ENCODE assay signal across 1 cellular context in the genomic region with DNA sequence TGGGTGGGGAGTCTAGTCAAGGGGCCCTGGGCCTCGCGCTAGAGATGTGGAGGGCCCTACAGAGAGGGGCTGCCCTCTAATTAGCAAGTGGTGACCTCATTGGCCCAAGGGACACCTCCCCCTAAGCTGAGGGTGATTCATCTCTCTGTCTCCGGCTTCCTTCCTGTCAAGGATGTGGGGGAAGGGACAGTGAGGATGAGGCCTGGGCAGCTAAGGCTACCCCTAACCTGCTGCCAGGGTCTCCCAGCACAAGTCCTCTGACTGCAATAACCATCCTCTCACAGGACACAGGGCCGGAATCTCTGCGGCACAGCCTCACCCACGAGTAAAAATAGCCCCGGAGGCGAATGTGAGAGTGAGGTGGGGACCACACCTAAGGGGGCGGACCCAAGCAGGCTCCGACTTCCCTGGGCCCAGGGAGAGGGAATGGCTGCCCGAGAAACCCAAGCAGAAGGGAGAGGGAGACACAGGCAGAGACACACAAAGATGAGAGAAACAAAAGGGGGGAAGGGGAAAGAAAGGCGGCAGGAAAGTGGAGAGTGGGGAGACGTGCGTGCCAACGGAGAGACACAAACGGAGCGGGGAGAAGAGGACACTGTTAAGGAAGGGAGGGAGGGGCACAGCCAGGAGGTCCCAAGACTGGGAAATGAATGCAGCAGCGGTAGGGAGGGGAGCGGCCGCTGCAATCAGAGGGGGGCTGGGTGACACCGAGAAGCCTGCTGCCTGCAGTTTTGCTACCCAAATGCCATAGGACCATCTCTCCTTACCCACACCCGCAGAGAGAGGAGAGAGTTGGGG.
TF ChIP-seq lines count a peak whose summit lies in the region.

No MANE protein-coding gene starts in this region.

TF ChIP-seq in HepG2, 621 proteins besides CTCF, POLR2A, EP300 and RAD21 (continued from another document and continues in another):
- TF ChIP-seq, protein P1, sequence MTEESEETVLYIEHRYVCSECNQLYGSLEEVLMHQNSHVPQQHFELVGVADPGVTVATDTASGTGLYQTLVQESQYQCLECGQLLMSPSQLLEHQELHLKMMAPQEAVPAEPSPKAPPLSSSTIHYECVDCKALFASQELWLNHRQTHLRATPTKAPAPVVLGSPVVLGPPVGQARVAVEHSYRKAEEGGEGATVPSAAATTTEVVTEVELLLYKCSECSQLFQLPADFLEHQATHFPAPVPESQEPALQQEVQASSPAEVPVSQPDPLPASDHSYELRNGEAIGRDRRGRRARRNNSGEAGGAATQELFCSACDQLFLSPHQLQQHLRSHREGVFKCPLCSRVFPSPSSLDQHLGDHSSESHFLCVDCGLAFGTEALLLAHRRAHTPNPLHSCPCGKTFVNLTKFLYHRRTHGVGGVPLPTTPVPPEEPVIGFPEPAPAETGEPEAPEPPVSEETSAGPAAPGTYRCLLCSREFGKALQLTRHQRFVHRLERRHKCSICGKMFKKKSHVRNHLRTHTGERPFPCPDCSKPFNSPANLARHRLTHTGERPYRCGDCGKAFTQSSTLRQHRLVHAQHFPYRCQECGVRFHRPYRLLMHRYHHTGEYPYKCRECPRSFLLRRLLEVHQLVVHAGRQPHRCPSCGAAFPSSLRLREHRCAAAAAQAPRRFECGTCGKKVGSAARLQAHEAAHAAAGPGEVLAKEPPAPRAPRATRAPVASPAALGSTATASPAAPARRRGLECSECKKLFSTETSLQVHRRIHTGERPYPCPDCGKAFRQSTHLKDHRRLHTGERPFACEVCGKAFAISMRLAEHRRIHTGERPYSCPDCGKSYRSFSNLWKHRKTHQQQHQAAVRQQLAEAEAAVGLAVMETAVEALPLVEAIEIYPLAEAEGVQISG (CRISPR knock-in tag; IDR thresholded peaks at IDR 0.05): no peak; the same call in 1 of the 2 replicates
- TF ChIP-seq ZNF484 (CRISPR knock-in tag; IDR thresholded peaks at IDR 0.05; ENCODE audit: borderline replicate concordance, low read depth): no peak
- TF ChIP-seq STAT5B (CRISPR knock-in tag; IDR thresholded peaks at IDR 0.05): no peak
- 0 out of 2 replicates have a peak, but pooled peaks have one; percentile 43 for TF ChIP-seq AKAP8 (CRISPR knock-in tag; IDR thresholded peaks at IDR 0.05)
- no peak for TF ChIP-seq KDM4B (CRISPR knock-in tag; IDR thresholded peaks at IDR 0.05)
- TF ChIP-seq ZNF883 (CRISPR knock-in tag; IDR thresholded peaks at IDR 0.05; ENCODE audit: not compliant biosample characterization): no peak
- TF ChIP-seq ZSCAN29 (CRISPR knock-in tag; conservative IDR thresholded peaks at IDR 0.05): 0 out of 2 replicates have a peak, but pooled peaks have one; percentile 15
- peak; percentile 87 for TF ChIP-seq SAP130 (CRISPR knock-in tag; IDR thresholded peaks at IDR 0.05; ENCODE audit: low read depth)
- 0 out of 2 replicates have a peak, but pooled peaks have one; percentile 17 for TF ChIP-seq ATF7 (IDR thresholded peaks at IDR 0.05)
- TF ChIP-seq ATF7 (CRISPR knock-in tag; IDR thresholded peaks at IDR 0.05): peak; percentile 36; the same call in 1 of the 2 replicates
- TF ChIP-seq, protein P2, sequence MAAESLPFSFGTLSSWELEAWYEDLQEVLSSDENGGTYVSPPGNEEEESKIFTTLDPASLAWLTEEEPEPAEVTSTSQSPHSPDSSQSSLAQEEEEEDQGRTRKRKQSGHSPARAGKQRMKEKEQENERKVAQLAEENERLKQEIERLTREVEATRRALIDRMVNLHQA (CRISPR knock-in tag; IDR thresholded peaks at IDR 0.05): no peak
- TF ChIP-seq NR2F1 (CRISPR knock-in tag; IDR thresholded peaks at IDR 0.05): peak in 1 of 2 experiments; percentile 5; a peak in 1 of 4 replicates
- TF ChIP-seq, protein P3, sequence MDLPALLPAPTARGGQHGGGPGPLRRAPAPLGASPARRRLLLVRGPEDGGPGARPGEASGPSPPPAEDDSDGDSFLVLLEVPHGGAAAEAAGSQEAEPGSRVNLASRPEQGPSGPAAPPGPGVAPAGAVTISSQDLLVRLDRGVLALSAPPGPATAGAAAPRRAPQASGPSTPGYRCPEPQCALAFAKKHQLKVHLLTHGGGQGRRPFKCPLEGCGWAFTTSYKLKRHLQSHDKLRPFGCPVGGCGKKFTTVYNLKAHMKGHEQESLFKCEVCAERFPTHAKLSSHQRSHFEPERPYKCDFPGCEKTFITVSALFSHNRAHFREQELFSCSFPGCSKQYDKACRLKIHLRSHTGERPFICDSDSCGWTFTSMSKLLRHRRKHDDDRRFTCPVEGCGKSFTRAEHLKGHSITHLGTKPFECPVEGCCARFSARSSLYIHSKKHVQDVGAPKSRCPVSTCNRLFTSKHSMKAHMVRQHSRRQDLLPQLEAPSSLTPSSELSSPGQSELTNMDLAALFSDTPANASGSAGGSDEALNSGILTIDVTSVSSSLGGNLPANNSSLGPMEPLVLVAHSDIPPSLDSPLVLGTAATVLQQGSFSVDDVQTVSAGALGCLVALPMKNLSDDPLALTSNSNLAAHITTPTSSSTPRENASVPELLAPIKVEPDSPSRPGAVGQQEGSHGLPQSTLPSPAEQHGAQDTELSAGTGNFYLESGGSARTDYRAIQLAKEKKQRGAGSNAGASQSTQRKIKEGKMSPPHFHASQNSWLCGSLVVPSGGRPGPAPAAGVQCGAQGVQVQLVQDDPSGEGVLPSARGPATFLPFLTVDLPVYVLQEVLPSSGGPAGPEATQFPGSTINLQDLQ (CRISPR knock-in tag; IDR thresholded peaks at IDR 0.05): no peak
- TF ChIP-seq, protein P4, sequence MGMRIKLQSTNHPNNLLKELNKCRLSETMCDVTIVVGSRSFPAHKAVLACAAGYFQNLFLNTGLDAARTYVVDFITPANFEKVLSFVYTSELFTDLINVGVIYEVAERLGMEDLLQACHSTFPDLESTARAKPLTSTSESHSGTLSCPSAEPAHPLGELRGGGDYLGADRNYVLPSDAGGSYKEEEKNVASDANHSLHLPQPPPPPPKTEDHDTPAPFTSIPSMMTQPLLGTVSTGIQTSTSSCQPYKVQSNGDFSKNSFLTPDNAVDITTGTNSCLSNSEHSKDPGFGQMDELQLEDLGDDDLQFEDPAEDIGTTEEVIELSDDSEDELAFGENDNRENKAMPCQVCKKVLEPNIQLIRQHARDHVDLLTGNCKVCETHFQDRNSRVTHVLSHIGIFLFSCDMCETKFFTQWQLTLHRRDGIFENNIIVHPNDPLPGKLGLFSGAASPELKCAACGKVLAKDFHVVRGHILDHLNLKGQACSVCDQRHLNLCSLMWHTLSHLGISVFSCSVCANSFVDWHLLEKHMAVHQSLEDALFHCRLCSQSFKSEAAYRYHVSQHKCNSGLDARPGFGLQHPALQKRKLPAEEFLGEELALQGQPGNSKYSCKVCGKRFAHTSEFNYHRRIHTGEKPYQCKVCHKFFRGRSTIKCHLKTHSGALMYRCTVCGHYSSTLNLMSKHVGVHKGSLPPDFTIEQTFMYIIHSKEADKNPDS (CRISPR knock-in tag; IDR thresholded peaks at IDR 0.05): no peak
- TF ChIP-seq NFYB (CRISPR knock-in tag; IDR thresholded peaks at IDR 0.05): no peak
- no peak; the same call in 1 of the 2 replicates for TF ChIP-seq ZNF891 (CRISPR knock-in tag; IDR thresholded peaks at IDR 0.05)
- TF ChIP-seq SOX13 (IDR thresholded peaks at IDR 0.05): no peak
- TF ChIP-seq SOX13 (CRISPR knock-in tag; conservative IDR thresholded peaks at IDR 0.05 in 1 of 2, IDR thresholded peaks at IDR 0.05 in 1 of 2): peak in 1 of 2 experiments; percentile 28; a peak in 1 of 4 replicates
- TF ChIP-seq HDAC2 (CRISPR knock-in tag; IDR thresholded peaks at IDR 0.05): 0 out of 2 replicates have a peak, but pooled peaks have one; percentile 9
- peak; percentile 1; the same call in 1 of the 2 replicates for TF ChIP-seq FOXK1 (CRISPR knock-in tag; IDR thresholded peaks at IDR 0.05; ENCODE audit: borderline replicate concordance, low read depth)
- 0 out of 2 replicates have a peak, but pooled peaks have one; percentile 6 for TF ChIP-seq ZNF616 (CRISPR knock-in tag; IDR thresholded peaks at IDR 0.05; ENCODE audit: low read depth)
- peak; percentile 53; the same call in 1 of the 2 replicates for TF ChIP-seq POLR2G (IDR thresholded peaks at IDR 0.05; ENCODE audit: low read depth, low read length)
- no peak for TF ChIP-seq ZNF234 (CRISPR knock-in tag; conservative IDR thresholded peaks at IDR 0.05)
- TF ChIP-seq SP5 (CRISPR knock-in tag; IDR thresholded peaks at IDR 0.05; ENCODE audit: borderline replicate concordance, low read depth): peak; percentile 26; the same call in 1 of the 2 replicates
- TF ChIP-seq RAD51 (IDR thresholded peaks at IDR 0.05; ENCODE audit: borderline replicate concordance): no peak
- TF ChIP-seq SMARCE1 (IDR thresholded peaks at IDR 0.05; ENCODE audit: borderline replicate concordance): no peak
- no peak for TF ChIP-seq ZSCAN9 (CRISPR knock-in tag; IDR thresholded peaks at IDR 0.05; ENCODE audit: borderline replicate concordance)
- TF ChIP-seq PHF21A (CRISPR knock-in tag; IDR thresholded peaks at IDR 0.05): no peak
- TF ChIP-seq ZNF501 (CRISPR knock-in tag; IDR thresholded peaks at IDR 0.05): 0 out of 2 replicates have a peak, but pooled peaks have one; percentile 7
- TF ChIP-seq ZBTB7B (CRISPR knock-in tag; IDR thresholded peaks at IDR 0.05): 0 out of 2 replicates have a peak, but pooled peaks have one; percentile 19
- peak; percentile 34; the same call in 1 of the 2 replicates for TF ChIP-seq MEF2D (CRISPR knock-in tag; IDR thresholded peaks at IDR 0.05)
- TF ChIP-seq ZNF83 (CRISPR knock-in tag; IDR thresholded peaks at IDR 0.05; ENCODE audit: borderline replicate concordance): no peak
- TF ChIP-seq, protein P5, sequence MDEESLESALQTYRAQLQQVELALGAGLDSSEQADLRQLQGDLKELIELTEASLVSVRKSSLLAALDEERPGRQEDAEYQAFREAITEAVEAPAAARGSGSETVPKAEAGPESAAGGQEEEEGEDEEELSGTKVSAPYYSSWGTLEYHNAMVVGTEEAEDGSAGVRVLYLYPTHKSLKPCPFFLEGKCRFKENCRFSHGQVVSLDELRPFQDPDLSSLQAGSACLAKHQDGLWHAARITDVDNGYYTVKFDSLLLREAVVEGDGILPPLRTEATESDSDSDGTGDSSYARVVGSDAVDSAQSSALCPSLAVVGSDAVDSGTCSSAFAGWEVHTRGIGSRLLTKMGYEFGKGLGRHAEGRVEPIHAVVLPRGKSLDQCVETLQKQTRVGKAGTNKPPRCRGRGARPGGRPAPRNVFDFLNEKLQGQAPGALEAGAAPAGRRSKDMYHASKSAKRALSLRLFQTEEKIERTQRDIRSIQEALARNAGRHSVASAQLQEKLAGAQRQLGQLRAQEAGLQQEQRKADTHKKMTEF (CRISPR knock-in tag; IDR thresholded peaks at IDR 0.05): 0 out of 2 replicates have a peak, but pooled peaks have one; percentile 40
- TF ChIP-seq ZNF569 (CRISPR knock-in tag; IDR thresholded peaks at IDR 0.05; ENCODE audit: borderline replicate concordance): no peak
- TF ChIP-seq IKZF1 (IDR thresholded peaks at IDR 0.05): no peak
- TF ChIP-seq ZNF382 (CRISPR knock-in tag; IDR thresholded peaks at IDR 0.05; ENCODE audit: borderline replicate concordance): no peak
- TF ChIP-seq, protein P6, sequence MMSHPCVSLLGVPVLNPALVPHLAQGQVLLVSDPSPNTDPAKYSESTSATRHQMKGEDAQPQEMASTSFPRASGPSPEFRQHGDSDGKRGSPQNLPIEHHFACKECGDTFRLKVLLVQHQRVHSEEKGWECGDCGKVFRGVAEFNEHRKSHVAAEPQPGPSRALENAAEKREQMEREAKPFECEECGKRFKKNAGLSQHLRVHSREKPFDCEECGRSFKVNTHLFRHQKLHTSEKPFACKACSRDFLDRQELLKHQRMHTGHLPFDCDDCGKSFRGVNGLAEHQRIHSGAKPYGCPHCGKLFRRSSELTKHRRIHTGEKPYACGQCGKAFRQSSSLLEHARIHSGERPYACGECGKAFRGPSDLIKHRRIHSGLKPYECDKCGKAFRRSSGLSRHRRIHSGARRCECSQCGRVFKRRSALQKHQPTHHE (CRISPR knock-in tag; IDR thresholded peaks at IDR 0.05; ENCODE audit: borderline replicate concordance): no peak
- TF ChIP-seq SOX6 (IDR thresholded peaks at IDR 0.05): no peak
- TF ChIP-seq SOX6 (CRISPR knock-in tag; IDR thresholded peaks at IDR 0.05): 0 out of 2 replicates have a peak, but pooled peaks have one; percentile 7
- TF ChIP-seq, protein P7, sequence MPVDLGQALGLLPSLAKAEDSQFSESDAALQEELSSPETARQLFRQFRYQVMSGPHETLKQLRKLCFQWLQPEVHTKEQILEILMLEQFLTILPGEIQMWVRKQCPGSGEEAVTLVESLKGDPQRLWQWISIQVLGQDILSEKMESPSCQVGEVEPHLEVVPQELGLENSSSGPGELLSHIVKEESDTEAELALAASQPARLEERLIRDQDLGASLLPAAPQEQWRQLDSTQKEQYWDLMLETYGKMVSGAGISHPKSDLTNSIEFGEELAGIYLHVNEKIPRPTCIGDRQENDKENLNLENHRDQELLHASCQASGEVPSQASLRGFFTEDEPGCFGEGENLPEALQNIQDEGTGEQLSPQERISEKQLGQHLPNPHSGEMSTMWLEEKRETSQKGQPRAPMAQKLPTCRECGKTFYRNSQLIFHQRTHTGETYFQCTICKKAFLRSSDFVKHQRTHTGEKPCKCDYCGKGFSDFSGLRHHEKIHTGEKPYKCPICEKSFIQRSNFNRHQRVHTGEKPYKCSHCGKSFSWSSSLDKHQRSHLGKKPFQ (CRISPR knock-in tag; IDR thresholded peaks at IDR 0.05; ENCODE audit: insufficient replicate concordance): peak; percentile 53
- TF ChIP-seq ZNF747 (CRISPR knock-in tag; IDR thresholded peaks at IDR 0.05; ENCODE audit: borderline replicate concordance): no peak
- TF ChIP-seq RARA (CRISPR knock-in tag; IDR thresholded peaks at IDR 0.05): peak; percentile 49
- no peak for TF ChIP-seq SMC3 (IDR thresholded peaks at IDR 0.05; ENCODE audit: low read length)
- peak; percentile 76 for TF ChIP-seq RBM39 (IDR thresholded peaks at IDR 0.05; ENCODE audit: low read depth, low read length, poor library complexity, severe bottlenecking)
- TF ChIP-seq ZNF670 (CRISPR knock-in tag; IDR thresholded peaks at IDR 0.05; ENCODE audit: borderline replicate concordance): peak; percentile 58; the same call in 1 of the 2 replicates
- TF ChIP-seq ZFX (CRISPR knock-in tag; IDR thresholded peaks at IDR 0.05; ENCODE audit: low read depth): peak; percentile 81
- TF ChIP-seq ZNF274 (CRISPR knock-in tag; IDR thresholded peaks at IDR 0.05): peak; percentile 56; the same call in 1 of the 2 replicates
